1 cellular context compared by ENCODE assay signal in genomic region chr17:74042744-74043486, GRCh38.
TF ChIP-seq lines count a peak whose summit lies in the region.

No MANE protein-coding gene starts in this region.

TF ChIP-seq in HEK293, 187 proteins besides CTCF, POLR2A, EP300 and RAD21 (continued from another document):
- TF ChIP-seq ZBTB10 (tag by site-specific recombination; IDR thresholded peaks at IDR 0.05) (no peak), ZNF830 (tag by site-specific recombination; IDR thresholded peaks at IDR 0.05; ENCODE audit: low read depth) (no peak), ZNF366 (tag by site-specific recombination; conservative IDR thresholded peaks at IDR 0.05) (peak; percentile 69), ZNF670 (tag by site-specific recombination; IDR thresholded peaks at IDR 0.05; ENCODE audit: low read depth) (no peak), TCF7L2 (IDR thresholded peaks at IDR 0.05; ENCODE audit: borderline replicate concordance, low read depth, low read length) (no peak), ZNF645 (tag by site-specific recombination; IDR thresholded peaks at IDR 0.05) (no peak), ZNF302 (tag by site-specific recombination; IDR thresholded peaks at IDR 0.05; ENCODE audit: low read depth) (no peak), ZNF157 (tag by site-specific recombination; IDR thresholded peaks at IDR 0.05) (no peak), SP7 (tag by site-specific recombination; IDR thresholded peaks at IDR 0.05) (0 out of 2 replicates have a peak, but pooled peaks have one; percentile 53), PRDM1 (tag by site-specific recombination; IDR thresholded peaks at IDR 0.05) (peak; percentile 89), ZNF473 (tag by site-specific recombination; IDR thresholded peaks at IDR 0.05) (no peak), ZNF146 (tag by site-specific recombination; IDR thresholded peaks at IDR 0.05) (no peak), ZSCAN4 (tag by site-specific recombination; IDR thresholded peaks at IDR 0.05) (no peak), ZSCAN23 (tag by site-specific recombination; IDR thresholded peaks at IDR 0.05) (no peak), KLF10 (tag by site-specific recombination; IDR thresholded peaks at IDR 0.05) (no peak), ZNF221 (tag by site-specific recombination; IDR thresholded peaks at IDR 0.05; ENCODE audit: borderline replicate concordance) (no peak), ZNF404 (tag by site-specific recombination; IDR thresholded peaks at IDR 0.05) (no peak), ZSCAN30 (tag by site-specific recombination; IDR thresholded peaks at IDR 0.05) (no peak), ZNF426 (tag by site-specific recombination; IDR thresholded peaks at IDR 0.05) (no peak), RBAK (tag by site-specific recombination; IDR thresholded peaks at IDR 0.05) (no peak), ZNF280D (tag by site-specific recombination; IDR thresholded peaks at IDR 0.05) (no peak), ZNF114 (tag by site-specific recombination; IDR thresholded peaks at IDR 0.05) (no peak), ZNF768 (tag by site-specific recombination; IDR thresholded peaks at IDR 0.05) (no peak)
